ENCODE assay signal across 8 cellular contexts in genomic region chr17:28317965-28318758, GRCh38. TPM values are rescaled to one million over a fixed set of nuclear protein-coding genes. Genes with fewer than 3 reads are reported as not detected.
DNase-seq lines count a peak whose midpoint lies in the region; ATAC-seq and TF ChIP-seq lines count a peak whose summit lies in the region.

No MANE protein-coding gene starts in this region.

- peak overlapping the region; percentile 38 for H3K9ac ChIP-seq in mammary epithelial cell (ENCODE audit: insufficient read depth, low read length)

- CTCF ChIA-PET in mammary epithelial cell (lab: Charles Lee; ENCODE audit: low non-redundant PET): no interaction called here

- H3K9me3 Mint-ChIP-seq in CD4-positive, CD25-positive, alpha-beta regulatory T cell: peaks cover 0 to 3% (median 0%) of the 10 kb centered on the region in 7 donors
- H3K9me3 Mint-ChIP-seq in mesothelial cell of epicardium: no peaks in the 10 kb centered on the region

- WGBS in mammary epithelial cell (ENCODE audit: low coverage, missing lambda C conversion rate): 21% methylated on average over 40 of the region's 40 CpGs

- ATAC-seq in CD4-positive, CD25-positive, alpha-beta regulatory T cell (ENCODE audit: low read depth in 2 of 2): peak in 1 of 2 donors; percentile 1
- ATAC-seq in GM19372 (IDR thresholded peaks at IDR 0.05; ENCODE audit: low read depth, unreplicated experiment): peak; percentile 5

- H3K4me1 Mint-ChIP-seq in CD4-positive, CD25-positive, alpha-beta regulatory T cell: peaks cover 7 to 27% (median 20%) of the 10 kb centered on the region in 4 donors
- H3K4me1 Mint-ChIP-seq in mesothelial cell of epicardium: peaks cover 41% of the 10 kb centered on the region

- H3K4me3 ChIP-seq in CD4-positive, CD25-positive, alpha-beta regulatory T cell (ENCODE audit: low read depth, low read length): peak overlapping the region; percentile 70
- peak overlapping the region; percentile 55 to 69 (median 64) for H3K4me3 ChIP-seq in mammary epithelial cell (replicated peaks in 1 of 3; ENCODE audit: insufficient read depth in 1 of 3, low read depth in 2 of 3, low read length in 3 of 3)

- no TSS peak for BruUV-seq in mammary epithelial cell (replicated peaks; lab: Mats Ljungman, UMichigan)

- peak overlapping the region; percentile 92 for H2AFZ ChIP-seq in mammary epithelial cell (ENCODE audit: low read depth, low read length)

- H4K20me1 ChIP-seq in mammary epithelial cell (ENCODE audit: insufficient read depth, low read length): no peaks in the 10 kb centered on the region

- peak overlapping the region; percentile 97 for H3K4me2 ChIP-seq in mammary epithelial cell (ENCODE audit: insufficient read depth, low read depth, low read length)

- peak in 1 of 3 donors; percentile 5 for DNase-seq in CD4-positive, CD25-positive, alpha-beta regulatory T cell
- DNase-seq in LoVo (ENCODE audit: low spot score) (peak; percentile 15), mammary epithelial cell (no peak), mesothelial cell of epicardium (ENCODE audit: low spot score in 2 of 2, unreplicated experiment in 2 of 2) (no peak), activated gamma-delta T cell treated with Interleukin-2 at 50 U/mL for 16 hours (no peak), NCI-H1694 (lab: John Stamatoyannopoulos, UW) (no peak), AG08395 (ENCODE audit: low spot score) (no peak)

- no peaks in the 10 kb centered on the region for H3K27me3 ChIP-seq in CD4-positive, CD25-positive, alpha-beta regulatory T cell (ENCODE audit: control insufficient read depth, insufficient read depth, low read length)
- H3K27me3 ChIP-seq in mammary epithelial cell (ENCODE audit: insufficient read depth, low read length): no peaks in the 10 kb centered on the region

- no peak overlapping the region for H3K27ac ChIP-seq in CD4-positive, CD25-positive, alpha-beta regulatory T cell (ENCODE audit: insufficient read depth, low read length, poor library complexity, severe bottlenecking)
- peak overlapping the region; percentile 41 for H3K27ac ChIP-seq in mammary epithelial cell (ENCODE audit: insufficient read depth, low read depth, low read length)

- peak overlapping the region in 2 of 3 donors; percentile 76 to 82 for H3K27ac Mint-ChIP-seq in CD4-positive, CD25-positive, alpha-beta regulatory T cell
- H3K27ac Mint-ChIP-seq in mesothelial cell of epicardium: peak overlapping the region; percentile 93

- TF ChIP-seq CTCF in mammary epithelial cell (conservative IDR thresholded peaks at IDR 0.05 in 1 of 2, IDR thresholded peaks at IDR 0.05 in 1 of 2; ENCODE audit: extremely low read depth in 1 of 2, insufficient read depth in 1 of 2, low read depth in 1 of 2, low read length in 2 of 2) (no peak), mesothelial cell of epicardium (IDR thresholded peaks at IDR 0.05; ENCODE audit: unreplicated experiment) (no peak)

- intact Hi-C loops in mammary epithelial cell (cut with micrococcal nuclease): loop anchor here (5.0 to 10.0 kb wide), 2 partner anchors 66 to 273 kb away; partner anchors contain the start of gene NLK

- H3K4me3 Mint-ChIP-seq in CD4-positive, CD25-positive, alpha-beta regulatory T cell: peak overlapping the region; percentile 91 to 94 (median 92)
- H3K4me3 Mint-ChIP-seq in mesothelial cell of epicardium: peak overlapping the region; percentile 80

- in situ Hi-C loops in mammary epithelial cell (cut with MboI; ENCODE audit: low sequenced_read_pairs in 2 of 2): no loop called here

- H3K79me2 ChIP-seq in mammary epithelial cell (ENCODE audit: insufficient read depth, low read length): peaks cover 42% of the 10 kb centered on the region

- H3K4me1 ChIP-seq in CD4-positive, CD25-positive, alpha-beta regulatory T cell (ENCODE audit: control insufficient read depth, insufficient read depth, low read length, poor library complexity, severe bottlenecking): peaks cover 22% of the 10 kb centered on the region
- peaks cover 12% of the 10 kb centered on the region for H3K4me1 ChIP-seq in mammary epithelial cell (ENCODE audit: insufficient read depth, low read length)

- no peaks in the 10 kb centered on the region for H3K36me3 ChIP-seq in CD4-positive, CD25-positive, alpha-beta regulatory T cell (ENCODE audit: control insufficient read depth, insufficient read depth, low read length)
- H3K36me3 ChIP-seq in mammary epithelial cell (ENCODE audit: insufficient read depth, low read length): no peaks in the 10 kb centered on the region

- peaks cover 4% of the 10 kb centered on the region for H3K27me3 Mint-ChIP-seq in CD4-positive, CD25-positive, alpha-beta regulatory T cell
- no peaks in the 10 kb centered on the region for H3K27me3 Mint-ChIP-seq in mesothelial cell of epicardium (ENCODE audit: low read depth)

- H3K9me3 ChIP-seq in CD4-positive, CD25-positive, alpha-beta regulatory T cell (ENCODE audit: control insufficient read depth in 2 of 2, low read length in 2 of 2): no peaks in the 10 kb centered on the region
- H3K9me3 ChIP-seq in mammary epithelial cell (replicated peaks; ENCODE audit: insufficient read depth, low read length): no peaks in the 10 kb centered on the region

- no peaks in the 10 kb centered on the region for H3K36me3 Mint-ChIP-seq in CD4-positive, CD25-positive, alpha-beta regulatory T cell
- H3K36me3 Mint-ChIP-seq in mesothelial cell of epicardium: no peaks in the 10 kb centered on the region

- dilution Hi-C loops in mammary epithelial cell (cut with HindIII; ENCODE audit: low sequenced_read_pairs): loop anchor here (5.0 kb wide), 2 partner anchors 41 to 416 kb away; no protein-coding TSS in a partner anchor

RNA-seq across cellular contexts. Expression of gene TMEM97, which starts 0.8 kb away (rescaled TPM):
- 4.1 TPM for total RNA-seq in CD4-positive, CD25-positive, alpha-beta regulatory T cell
- polyA plus RNA-seq in CD4-positive, CD25-positive, alpha-beta regulatory T cell: 1 to 10 TPM; 6.6 to 9.5 (median 7.5) TPM
- total RNA-seq in mammary epithelial cell (10 to 100 TPM; 12.5 to 34.6 TPM), mesothelial cell of epicardium (43.0 to 45.5 TPM (median 43.3 TPM) in 3 replicates)
- 58.9 TPM for polyA plus RNA-seq in mammary epithelial cell
- polyA minus RNA-seq in mammary epithelial cell: 159 TPM

RNA-seq across cellular contexts. Expression of gene IFT20, which starts 17.1 kb away (rescaled TPM):
- 44.1 TPM for total RNA-seq in CD4-positive, CD25-positive, alpha-beta regulatory T cell
- 10 to 100 TPM; 36.9 to 55.5 (median 44.4) TPM for polyA plus RNA-seq in CD4-positive, CD25-positive, alpha-beta regulatory T cell
- total RNA-seq in mammary epithelial cell (10 to 100 TPM; 22.0 to 26.1 TPM), mesothelial cell of epicardium (36.7 to 40.2 TPM (median 39.8 TPM) in 3 replicates)
- 15.6 TPM for polyA plus RNA-seq in mammary epithelial cell
- polyA minus RNA-seq in mammary epithelial cell: not detected

RNA-seq across cellular contexts. Expression of gene TNFAIP1, which starts 17.4 kb away (rescaled TPM):
- 15.7 TPM for total RNA-seq in CD4-positive, CD25-positive, alpha-beta regulatory T cell
- 10 to 100 TPM in 1 of 4 donors, 1 to 10 TPM in 3; 6.5 to 10.5 (median 8.8) TPM for polyA plus RNA-seq in CD4-positive, CD25-positive, alpha-beta regulatory T cell
- total RNA-seq in mammary epithelial cell (100 to 1,000 TPM; 103 to 108 TPM), mesothelial cell of epicardium (35.8 to 41.8 TPM (median 37.6 TPM) in 3 replicates)
- 82.2 TPM for polyA plus RNA-seq in mammary epithelial cell
- 215 TPM for polyA minus RNA-seq in mammary epithelial cell

RNA-seq across cellular contexts. Expression of gene POLDIP2, which starts 39.2 kb away (rescaled TPM):
- total RNA-seq in CD4-positive, CD25-positive, alpha-beta regulatory T cell: 29.4 TPM
- 10 to 100 TPM; 70.2 to 88.5 (median 74.7) TPM for polyA plus RNA-seq in CD4-positive, CD25-positive, alpha-beta regulatory T cell
- total RNA-seq in mammary epithelial cell (10 to 100 TPM; 76.3 to 80.5 TPM), mesothelial cell of epicardium (60.8 to 61.0 TPM (median 60.9 TPM) in 3 replicates)
- polyA plus RNA-seq in mammary epithelial cell: 99.9 TPM
- 71.4 TPM for polyA minus RNA-seq in mammary epithelial cell

RNA-seq across cellular contexts. Expression of gene SEBOX, which starts 46.8 kb away (rescaled TPM):
- total RNA-seq in CD4-positive, CD25-positive, alpha-beta regulatory T cell: not detected
- polyA plus RNA-seq in CD4-positive, CD25-positive, alpha-beta regulatory T cell: not detected
- total RNA-seq in mammary epithelial cell (not detected), mesothelial cell of epicardium (not detected in 3 replicates)
- polyA plus RNA-seq in mammary epithelial cell: not detected
- polyA minus RNA-seq in mammary epithelial cell: not detected
